ENCODE assay signal across 19 cellular contexts in genomic region chr9:127765418-127765817, GRCh38. TPM values are rescaled to one million over a fixed set of nuclear protein-coding genes. Genes with fewer than 3 reads are reported as not detected.
DNase-seq lines count a peak whose midpoint lies in the region; ATAC-seq and TF ChIP-seq lines count a peak whose summit lies in the region.
"Had no signal": no experiment of that assay in that cellular context is flagged by ENCODE, and none has a peak within 500 bp of the region (broad histone marks: within the 10 kb centered on the region; RNA-seq: fewer than 3 reads in every experiment).

No MANE protein-coding gene starts in this region.

- H3K4me1 ChIP-seq in subcutaneous abdominal adipose tissue (ENCODE audit: control insufficient read depth in 5 of 5, insufficient read depth in 5 of 5, low read length in 5 of 5) (peaks cover 8 to 92% (median 46%) of the 10 kb centered on the region in 5 donors), body of pancreas (peaks cover 3% of the 10 kb centered on the region)

- DNase-seq in activated naive CD8-positive, alpha-beta T cell treated with anti-CD3 and anti-CD28 coated beads, Interleukin-2, amount 10 ng/mL, durations not matched to agents 7 days and 5 days = no peak
- no peak for DNase-seq in activated naive CD8-positive, alpha-beta T cell treated with anti-CD3 and anti-CD28 coated beads, Interleukin-2, amount 50 U/mL, for 24 hours
- DNase-seq in T-helper 17 cell (no peak), caudate nucleus (lab: John Stamatoyannopoulos, UW) (no peak), body of pancreas (no peak)
- DNase-seq in naive thymus-derived CD8-positive, alpha-beta T cell = no peak
- DNase-seq: amniotic stem cell; central memory CD4-positive, alpha-beta T cell; DMS79 treated with DMSO at 0.1 percent for 48 hours; effector memory CD4-positive, alpha-beta T cell; H7; NCI-H1417; NCI-H2171 treated with DMSO at 0.1 percent for 48 hours; stimulated activated CD4-positive, alpha-beta T cell treated with anti-CD3 and anti-CD28 coated beads, Interleukin-2, amount 100 ng/mL, for 48 hours; substantia nigra had no signal

- H3K27ac ChIP-seq in subcutaneous abdominal adipose tissue (ENCODE audit: low read depth, low read length) = peak overlapping the region; percentile 82
- H3K27ac ChIP-seq in caudate nucleus (ENCODE audit: low read depth, low read length) = no peak overlapping the region
- H3K27ac ChIP-seq in body of pancreas = no peak overlapping the region

- H3K27ac Mint-ChIP-seq in activated naive CD8-positive, alpha-beta T cell treated with anti-CD3 and anti-CD28 coated beads, Interleukin-2, amount 10 ng/mL, durations not matched to agents 7 days and 5 days = peak overlapping the region; percentile 23
- H3K27ac Mint-ChIP-seq in activated naive CD8-positive, alpha-beta T cell treated with anti-CD3 and anti-CD28 coated beads, Interleukin-2, amount 50 U/mL, for 24 hours = no peak overlapping the region
- peak overlapping the region; percentile 96 for H3K27ac Mint-ChIP-seq in T-helper 17 cell
- peak overlapping the region in 9 of 10 donors; percentile 16 to 95 (median 83) for H3K27ac Mint-ChIP-seq in naive thymus-derived CD8-positive, alpha-beta T cell

- H3K27me3 Mint-ChIP-seq in activated naive CD8-positive, alpha-beta T cell treated with anti-CD3 and anti-CD28 coated beads, Interleukin-2, amount 10 ng/mL, durations not matched to agents 7 days and 5 days = no peaks in the 10 kb centered on the region
- no peaks in the 10 kb centered on the region for H3K27me3 Mint-ChIP-seq in activated naive CD8-positive, alpha-beta T cell treated with anti-CD3 and anti-CD28 coated beads, Interleukin-2, amount 50 U/mL, for 24 hours
- H3K27me3 Mint-ChIP-seq in T-helper 17 cell = no peaks in the 10 kb centered on the region
- no peaks in the 10 kb centered on the region for H3K27me3 Mint-ChIP-seq in naive thymus-derived CD8-positive, alpha-beta T cell

- ATAC-seq in activated naive CD8-positive, alpha-beta T cell treated with anti-CD3 and anti-CD28 coated beads, Interleukin-2, amount 10 ng/mL, durations not matched to agents 7 days and 5 days (ENCODE audit: low read depth) = no peak
- ATAC-seq in activated naive CD8-positive, alpha-beta T cell treated with anti-CD3 and anti-CD28 coated beads, Interleukin-2, amount 50 U/mL, for 24 hours = no peak
- ATAC-seq in T-helper 17 cell (no peak), GM19455 (IDR thresholded peaks at IDR 0.05; ENCODE audit: unreplicated experiment) (no peak), body of pancreas (no peak)
- ATAC-seq in naive thymus-derived CD8-positive, alpha-beta T cell = no peak

- no peak overlapping the region for H3K4me3 Mint-ChIP-seq in activated naive CD8-positive, alpha-beta T cell treated with anti-CD3 and anti-CD28 coated beads, Interleukin-2, amount 10 ng/mL, durations not matched to agents 7 days and 5 days
- H3K4me3 Mint-ChIP-seq in activated naive CD8-positive, alpha-beta T cell treated with anti-CD3 and anti-CD28 coated beads, Interleukin-2, amount 50 U/mL, for 24 hours = no peak overlapping the region
- H3K4me3 Mint-ChIP-seq in T-helper 17 cell = no peak overlapping the region
- peak overlapping the region in 2 of 10 donors; percentile 9 to 45 for H3K4me3 Mint-ChIP-seq in naive thymus-derived CD8-positive, alpha-beta T cell

- no peak for TF ChIP-seq POLR2A in body of pancreas (IDR thresholded peaks at IDR 0.05)

- POLR2A ChIA-PET in activated naive CD8-positive, alpha-beta T cell treated with anti-CD3 and anti-CD28 coated beads, Interleukin-2, amount 10 ng/mL, durations not matched to agents 7 days and 5 days (lab: Charles Lee) = interaction anchor here (0.7 to 2.8 kb wide), 6 partner anchors 11 to 150 kb away, joined by 3 to 12 read pairs (median 3); no protein-coding TSS in a partner anchor
- POLR2A ChIA-PET in naive thymus-derived CD8-positive, alpha-beta T cell (lab: Charles Lee) = interaction anchor here (0.8 to 12.1 kb wide), 5 partner anchors 8 to 56 kb away, joined by 3 to 237 read pairs (median 5); partner anchors contain the start of genes CDK9 and SH2D3C

- peak overlapping the region in 1 of 5 donors; percentile 51 for H3K9ac ChIP-seq in subcutaneous abdominal adipose tissue (ENCODE audit: low read length in 5 of 5)

- TF ChIP-seq CTCF in body of pancreas (IDR thresholded peaks at IDR 0.05) = no peak

- H3K36me3 ChIP-seq in subcutaneous abdominal adipose tissue (ENCODE audit: control insufficient read depth in 5 of 5, insufficient read depth in 5 of 5, low read length in 5 of 5) (peaks cover 0 to 5% (median 0%) of the 10 kb centered on the region in 5 donors), body of pancreas (replicated peaks in 1 of 2; ENCODE audit: insufficient read depth in 1 of 2, low read depth in 2 of 2) (no peaks in the 10 kb centered on the region)

- no peaks in the 10 kb centered on the region for H3K9me3 ChIP-seq in T-helper 17 cell (ENCODE audit: control insufficient read depth, low read length, poor library complexity, severe bottlenecking)
- H3K9me3 ChIP-seq in subcutaneous abdominal adipose tissue (ENCODE audit: control insufficient read depth in 5 of 5, low read length in 5 of 5) = no peaks in the 10 kb centered on the region
- no peaks in the 10 kb centered on the region for H3K9me3 ChIP-seq in body of pancreas

- peaks cover 55% of the 10 kb centered on the region for H3K36me3 Mint-ChIP-seq in activated naive CD8-positive, alpha-beta T cell treated with anti-CD3 and anti-CD28 coated beads, Interleukin-2, amount 10 ng/mL, durations not matched to agents 7 days and 5 days
- H3K36me3 Mint-ChIP-seq in activated naive CD8-positive, alpha-beta T cell treated with anti-CD3 and anti-CD28 coated beads, Interleukin-2, amount 50 U/mL, for 24 hours (ENCODE audit: low read depth) = peaks cover 16% of the 10 kb centered on the region
- peaks cover 2% of the 10 kb centered on the region for H3K36me3 Mint-ChIP-seq in T-helper 17 cell (ENCODE audit: low read depth)
- peaks cover 0 to 53% (median 11%) of the 10 kb centered on the region in 3 donors for H3K36me3 Mint-ChIP-seq in naive thymus-derived CD8-positive, alpha-beta T cell

- H3K4me3 ChIP-seq in subcutaneous abdominal adipose tissue (ENCODE audit: low read depth in 1 of 5, low read length in 5 of 5) (no peak overlapping the region), body of pancreas (no peak overlapping the region)

- H3K9me3 Mint-ChIP-seq in activated naive CD8-positive, alpha-beta T cell treated with anti-CD3 and anti-CD28 coated beads, Interleukin-2, amount 10 ng/mL, durations not matched to agents 7 days and 5 days = no peaks in the 10 kb centered on the region
- no peaks in the 10 kb centered on the region for H3K9me3 Mint-ChIP-seq in activated naive CD8-positive, alpha-beta T cell treated with anti-CD3 and anti-CD28 coated beads, Interleukin-2, amount 50 U/mL, for 24 hours
- H3K9me3 Mint-ChIP-seq in naive thymus-derived CD8-positive, alpha-beta T cell = no peaks in the 10 kb centered on the region

- peaks cover 55% of the 10 kb centered on the region for H3K4me1 Mint-ChIP-seq in activated naive CD8-positive, alpha-beta T cell treated with anti-CD3 and anti-CD28 coated beads, Interleukin-2, amount 10 ng/mL, durations not matched to agents 7 days and 5 days
- H3K4me1 Mint-ChIP-seq in activated naive CD8-positive, alpha-beta T cell treated with anti-CD3 and anti-CD28 coated beads, Interleukin-2, amount 50 U/mL, for 24 hours = peaks cover 66% of the 10 kb centered on the region
- peaks cover 57% of the 10 kb centered on the region for H3K4me1 Mint-ChIP-seq in T-helper 17 cell
- H3K4me1 Mint-ChIP-seq in naive thymus-derived CD8-positive, alpha-beta T cell = peaks cover 44 to 87% (median 82%) of the 10 kb centered on the region in 4 donors

- intact Hi-C loops in body of pancreas (cut with DNase I) = no loop called here

- 81 to 89% methylated on average over 1 of the region's 1 CpG for WGBS in body of pancreas, 2 donors

- peaks cover 0 to 2% (median 0%) of the 10 kb centered on the region in 5 donors for H3K27me3 ChIP-seq in subcutaneous abdominal adipose tissue (ENCODE audit: control insufficient read depth in 5 of 5, insufficient read depth in 4 of 5, low read length in 5 of 5)
- H3K27me3 ChIP-seq in body of pancreas = no peaks in the 10 kb centered on the region

RNA-seq across cellular contexts. Expression of gene SH2D3C, which starts 13.0 kb away (rescaled TPM):
- 10 to 100 TPM; 64.6 to 67.1 TPM for total RNA-seq in activated naive CD8-positive, alpha-beta T cell treated with anti-CD3 and anti-CD28 coated beads, Interleukin-2, amount 10 ng/mL, durations not matched to agents 7 days and 5 days
- total RNA-seq in T-helper 17 cell = 10 to 100 TPM; 15.9 to 27.2 TPM
- 10 to 100 TPM; 42.8 to 45.1 TPM for total RNA-seq in naive thymus-derived CD8-positive, alpha-beta T cell
- polyA plus RNA-seq in naive thymus-derived CD8-positive, alpha-beta T cell = 10 to 100 TPM; 13.8 to 50.8 (median 23.5) TPM
- total RNA-seq in body of pancreas = 1 to 10 TPM; 3.3 to 4.2 TPM
- polyA plus RNA-seq: AG04450 had no signal

RNA-seq across cellular contexts. Expression of gene CDK9, which starts 20.4 kb away (rescaled TPM):
- 100 to 1,000 TPM; 134 to 136 TPM for total RNA-seq in activated naive CD8-positive, alpha-beta T cell treated with anti-CD3 and anti-CD28 coated beads, Interleukin-2, amount 10 ng/mL, durations not matched to agents 7 days and 5 days
- total RNA-seq in T-helper 17 cell (100 to 1,000 TPM; 107 to 123 TPM), body of pancreas (10 to 100 TPM; 51.4 to 58.7 TPM)
- 100 to 1,000 TPM; 142 to 147 TPM for total RNA-seq in naive thymus-derived CD8-positive, alpha-beta T cell
- 10 to 100 TPM; 28.3 to 62.9 (median 38.9) TPM for polyA plus RNA-seq in naive thymus-derived CD8-positive, alpha-beta T cell

RNA-seq across cellular contexts. Expression of gene TOR2A, which starts 30.3 kb away (rescaled TPM):
- 10 to 100 TPM; 21.7 to 24.4 TPM for total RNA-seq in activated naive CD8-positive, alpha-beta T cell treated with anti-CD3 and anti-CD28 coated beads, Interleukin-2, amount 10 ng/mL, durations not matched to agents 7 days and 5 days
- total RNA-seq in T-helper 17 cell (10 to 100 TPM in 1 of 2 donors, 1 to 10 TPM in 1; 9.4 to 10.5 TPM), body of pancreas (10 to 100 TPM in 1 of 2 donors, 1 to 10 TPM in 1; 8.3 to 14.2 TPM)
- total RNA-seq in naive thymus-derived CD8-positive, alpha-beta T cell = 10 to 100 TPM in 1 of 2 experiments, 1 to 10 TPM in 1; 9.8 to 13.9 TPM
- polyA plus RNA-seq in naive thymus-derived CD8-positive, alpha-beta T cell = 10 to 100 TPM; 18.1 to 24.7 (median 23.5) TPM

RNA-seq across cellular contexts. Expression of gene FPGS, which starts 37.3 kb away (rescaled TPM):
- total RNA-seq in activated naive CD8-positive, alpha-beta T cell treated with anti-CD3 and anti-CD28 coated beads, Interleukin-2, amount 10 ng/mL, durations not matched to agents 7 days and 5 days = 100 to 1,000 TPM; 108 to 109 TPM
- total RNA-seq in T-helper 17 cell (10 to 100 TPM; 71.2 to 80.6 TPM), body of pancreas (10 to 100 TPM; 58.4 to 80.4 TPM)
- total RNA-seq in naive thymus-derived CD8-positive, alpha-beta T cell = 100 to 1,000 TPM; 155 to 158 TPM
- 10 to 100 TPM; 51.7 to 54.8 (median 53.4) TPM for polyA plus RNA-seq in naive thymus-derived CD8-positive, alpha-beta T cell

RNA-seq across cellular contexts. Expression of gene TTC16, which starts 49.5 kb away (rescaled TPM):
- total RNA-seq in activated naive CD8-positive, alpha-beta T cell treated with anti-CD3 and anti-CD28 coated beads, Interleukin-2, amount 10 ng/mL, durations not matched to agents 7 days and 5 days = 1 to 10 TPM; 4.4 to 5.3 TPM
- total RNA-seq in T-helper 17 cell = 1 to 10 TPM; 3.7 to 4.3 TPM
- total RNA-seq in naive thymus-derived CD8-positive, alpha-beta T cell = 1 to 10 TPM; 7.2 to 8.2 TPM
- 1 to 10 TPM; 1.8 to 4.4 (median 3.0) TPM for polyA plus RNA-seq in naive thymus-derived CD8-positive, alpha-beta T cell
- under 1 TPM; under 0.01 to 0.52 TPM for total RNA-seq in body of pancreas
- total RNA-seq: H7, skeletal muscle tissue had no signal
- polyA plus RNA-seq: AG04450 had no signal
